Comparison of ENCODE assay signal across 11 cellular contexts in the genomic region with DNA sequence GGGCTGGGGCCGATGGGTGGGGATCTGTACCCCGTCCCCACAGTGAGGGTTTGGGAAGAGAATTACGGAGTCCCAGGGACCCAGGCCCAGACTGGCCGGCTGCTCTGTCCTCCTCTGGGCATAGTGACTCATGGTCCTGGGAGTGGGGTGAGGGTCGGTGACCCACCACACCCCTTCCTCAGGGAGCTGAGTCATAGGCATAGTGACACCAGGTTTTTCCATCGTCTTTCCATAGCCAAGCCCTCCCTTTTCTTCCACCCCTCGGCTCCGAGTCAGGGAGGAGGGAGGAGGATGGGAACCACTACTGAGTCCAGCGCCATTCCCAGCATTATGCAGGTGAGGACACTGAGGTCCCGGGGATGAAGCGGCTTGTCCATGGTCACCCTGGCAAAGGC. TPM values are rescaled to one million over a fixed set of nuclear protein-coding genes. Genes with fewer than 3 reads are reported as not detected.
DNase-seq lines count a peak whose midpoint lies in the region; ATAC-seq, FAIRE-seq and TF ChIP-seq lines count a peak whose summit lies in the region.
"Had no signal": no experiment of that assay in that cellular context is flagged by ENCODE, and none has a peak within 500 bp of the region (broad histone marks: within the 10 kb centered on the region; RNA-seq: fewer than 3 reads in every experiment).

No MANE protein-coding gene starts in this region.

- no peak overlapping the region for H3K23ac ChIP-seq in IMR-90 (ENCODE audit: low read depth, low read length)
- H3K23ac ChIP-seq in H1 (ENCODE audit: insufficient read length): no peak overlapping the region

- H3K14ac ChIP-seq in IMR-90 (replicated peaks; ENCODE audit: low read depth, low read length) (peak overlapping the region; percentile 39; the same call in 1 of the 2 replicates), H1 (ENCODE audit: insufficient read length) (no peak overlapping the region)

- TF ChIP-seq EP300 in H1 (IDR thresholded peaks at IDR 0.05; ENCODE audit: borderline replicate concordance in 1 of 2, low read depth in 2 of 2, low read length in 2 of 2) (no peak), tibial nerve (IDR thresholded peaks at IDR 0.05) (peak; percentile 54 to 82)

- H2BK15ac ChIP-seq in IMR-90 (ENCODE audit: low read depth, low read length) (no peak overlapping the region), H1 (ENCODE audit: low read length) (no peak overlapping the region)

- H2AK5ac ChIP-seq in IMR-90 (ENCODE audit: low read depth, low read length): peak overlapping the region; percentile 70
- H2AK5ac ChIP-seq in H1 (ENCODE audit: low read depth, low read length): no peak overlapping the region

- no peaks in the 10 kb centered on the region for H3K79me2 ChIP-seq in H1 (ENCODE audit: control insufficient read depth in 1 of 2, insufficient read depth in 2 of 2, low read length in 2 of 2)

- H2AFZ ChIP-seq in IMR-90 (replicated peaks; ENCODE audit: low read length, poor library complexity): peak overlapping the region; percentile 59
- H2AFZ ChIP-seq in H1 (ENCODE audit: low read length): no peak overlapping the region

- intact Hi-C loops in IMR-90 (cut with micrococcal nuclease): loop anchor here (10.0 kb wide), 1 partner anchor 108 kb away; the partner anchor contains the start of genes PPT2 and PRRT1

- no peak for TF ChIP-seq POLR2A in IMR-90 (IDR thresholded peaks at IDR 0.05; ENCODE audit: low read depth, low read length)
- TF ChIP-seq POLR2A in H1 (IDR thresholded peaks at IDR 0.05; ENCODE audit: control extremely low read depth in 1 of 2, low read depth in 2 of 2, low read length in 2 of 2): no peak
- no peak for TF ChIP-seq POLR2A in tibial nerve (IDR thresholded peaks at IDR 0.05)

- no peak overlapping the region for H3K4me3 ChIP-seq in IMR-90 (ENCODE audit: insufficient read depth, low read depth, low read length)
- H3K4me3 ChIP-seq in H1 (ENCODE audit: extremely low read depth in 1 of 4, insufficient read depth in 2 of 4, low read depth in 3 of 4, low read length in 4 of 4): no peak overlapping the region
- H3K4me3 ChIP-seq in lung: no peak overlapping the region
- no peak overlapping the region for H3K4me3 ChIP-seq in tibial nerve

- peaks cover 7% of the 10 kb centered on the region; the same call in 1 of the 2 replicates for H3K9me1 ChIP-seq in IMR-90 (ENCODE audit: insufficient read depth, low read length)

- TF ChIP-seq RAD21 in IMR-90 (IDR thresholded peaks at IDR 0.05; ENCODE audit: low read length) (no peak), H1 (IDR thresholded peaks at IDR 0.05 in 1 of 2, conservative IDR thresholded peaks at IDR 0.05 in 1 of 2; ENCODE audit: low read depth in 2 of 2, low read length in 2 of 2) (no peak)

- H3K18ac ChIP-seq in IMR-90 (ENCODE audit: low read depth, low read length) (no peak overlapping the region), H1 (ENCODE audit: extremely low read depth, low read length) (no peak overlapping the region)

- peaks cover 1% of the 10 kb centered on the region; the same call in 1 of the 2 replicates for H3K23me2 ChIP-seq in H1 (ENCODE audit: low read depth, low read length)

- DNase-seq in IMR-90 (peak; percentile 24), H1 (ENCODE audit: low read depth in 1 of 2, low spot score in 2 of 2) (no peak), lung (ENCODE audit: low spot score) (no peak), tibial nerve (ENCODE audit: low spot score in 2 of 2) (peak; percentile 68 to 80), NCI-H748 (lab: John Stamatoyannopoulos, UW; ENCODE audit: unreplicated experiment) (no peak)
- no peak for DNase-seq in stimulated activated CD4-positive, alpha-beta T cell treated with anti-CD3 and anti-CD28 coated beads, Interleukin-12 subunit alpha, Interleukin-12 subunit beta, amount 100 ng/mL, for 4 hours
- no peak for DNase-seq in activated naive CD4-positive, alpha-beta T cell (lab: John Stamatoyannopoulos, UW)
- DNase-seq: activated CD4-positive, CD25-positive, alpha-beta regulatory T cell treated with anti-CD3 and anti-CD28 coated beads, Interleukin-2, amount 50 U/mL, for 72 hours; activated naive CD8-positive, alpha-beta T cell treated with anti-CD3 and anti-CD28 coated beads, Interleukin-2, amount 50 U/mL, for 24 hours had no signal

- peak; percentile 25 for ATAC-seq in IMR-90 (ENCODE audit: low read depth)
- ATAC-seq in lung (ENCODE audit: insufficient read depth, low FRiP score): peak; percentile 12
- ATAC-seq in GM21723 (IDR thresholded peaks at IDR 0.05; ENCODE audit: unreplicated experiment): no peak
- ATAC-seq: activated naive CD8-positive, alpha-beta T cell treated with anti-CD3 and anti-CD28 coated beads, Interleukin-2, amount 50 U/mL, for 24 hours had no signal

- H3K27ac ChIP-seq in IMR-90 (ENCODE audit: insufficient read depth, low read length) (no peak overlapping the region), H1 (ENCODE audit: low read depth, low read length) (no peak overlapping the region), lung (ENCODE audit: low read depth in 1 of 2, low read length in 1 of 2) (peak overlapping the region; percentile 30 to 58), tibial nerve (peak overlapping the region; percentile 75 to 91 (median 82))

- H3K9ac ChIP-seq in IMR-90 (ENCODE audit: low read depth, low read length) (no peak overlapping the region), H1 (replicated peaks in 1 of 4; ENCODE audit: extremely low read depth in 1 of 4, low read depth in 3 of 4, low read length in 3 of 4) (no peak overlapping the region)

- H2BK20ac ChIP-seq in IMR-90 (ENCODE audit: low read depth, low read length) (peak overlapping the region; percentile 69; the same call in 1 of the 2 replicates), H1 (ENCODE audit: low read length) (no peak overlapping the region)

- FAIRE-seq in H1 (lab: Jason Lieb, UNC): no peak

- H4K20me1 ChIP-seq in IMR-90 (ENCODE audit: insufficient read depth, low read length) (no peaks in the 10 kb centered on the region), H1 (replicated peaks in 1 of 2; ENCODE audit: control insufficient read depth in 1 of 2, insufficient read depth in 2 of 2, low read length in 2 of 2) (no peaks in the 10 kb centered on the region)

- H2BK12ac ChIP-seq in H1 (ENCODE audit: low read depth, low read length): peak overlapping the region; percentile 63; the same call in 1 of the 2 replicates

- no peak overlapping the region for H2BK5ac ChIP-seq in IMR-90 (ENCODE audit: low read depth, low read length, poor library complexity, severe bottlenecking)
- H2BK5ac ChIP-seq in H1 (ENCODE audit: low read depth, low read length): no peak overlapping the region; the same call in 1 of the 2 replicates

- no peaks in the 10 kb centered on the region for H3K79me1 ChIP-seq in IMR-90 (ENCODE audit: low read depth in 1 of 2, low read length in 2 of 2)
- no peaks in the 10 kb centered on the region for H3K79me1 ChIP-seq in H1 (ENCODE audit: low read depth, low read length)

- WGBS in IMR-90 (ENCODE audit: extremely low coverage in 2 of 2, insufficient read length in 1 of 2), 2 experiments: no CpG with 5 or more reads among the region's 11 CpGs
- 94% methylated on average over 6 of the region's 11 CpGs; no CpG with 5 or more reads in 1 of the 2 experiments for WGBS in H1 (ENCODE audit: extremely low coverage in 1 of 2, insufficient coverage in 1 of 2, insufficient read length in 1 of 2, insufficient replicate concordance in 2 of 2, low coverage in 1 of 2, low lambda C conversion rate in 2 of 2, missing lambda C conversion rate in 1 of 2), 2 experiments
- 65 to 85% methylated on average over 11 of the region's 11 CpGs for WGBS in lung, 2 donors
- 34 to 44% methylated on average over 11 of the region's 11 CpGs for WGBS in tibial nerve, 2 donors

- H2AK9ac ChIP-seq in IMR-90 (replicated peaks; ENCODE audit: low read depth, low read length, poor library complexity): peak overlapping the region; percentile 69

- H3K4ac ChIP-seq in IMR-90 (ENCODE audit: low read depth, low read length): peak overlapping the region; percentile 32; the same call in 1 of the 2 replicates
- no peak overlapping the region for H3K4ac ChIP-seq in H1 (replicated peaks; ENCODE audit: insufficient read length, low read depth, low read length)

- H3K27me3 ChIP-seq in IMR-90 (ENCODE audit: control insufficient read depth, insufficient read depth, low read length) (peaks cover 16% of the 10 kb centered on the region), H1 (replicated peaks in 1 of 4; ENCODE audit: control insufficient read depth in 3 of 4, extremely low read depth in 1 of 4, insufficient read depth in 3 of 4, low read length in 3 of 4) (no peaks in the 10 kb centered on the region), lung (ENCODE audit: control insufficient read depth, insufficient read depth) (no peaks in the 10 kb centered on the region), tibial nerve (no peaks in the 10 kb centered on the region)

- H3K56ac ChIP-seq in IMR-90 (ENCODE audit: extremely low read depth, insufficient read depth, low read length): no peak overlapping the region
- H3K56ac ChIP-seq in H1 (replicated peaks; ENCODE audit: insufficient read length, low read depth, low read length): no peak overlapping the region

- peak overlapping the region; percentile 2; the same call in 1 of the 2 replicates for H4K91ac ChIP-seq in IMR-90 (ENCODE audit: insufficient read depth, low read depth, low read length)
- no peak overlapping the region for H4K91ac ChIP-seq in H1 (replicated peaks; ENCODE audit: insufficient read length, low read length)

- H2BK120ac ChIP-seq in IMR-90 (ENCODE audit: low read depth, low read length): 0 out of 2 replicates have a peak overlapping the region, but pooled peaks have one; percentile 3
- H2BK120ac ChIP-seq in H1 (replicated peaks; ENCODE audit: low read depth, low read length): no peak overlapping the region

- POLR2A ChIA-PET in IMR-90 (lab: Charles Lee; ENCODE audit: unreplicated experiment): no interaction called here
- POLR2A ChIA-PET in H1 (lab: Charles Lee; ENCODE audit: partially characterized antibody): interaction anchor here (0.6 to 3.1 kb wide), 7 partner anchors 11 to 122 kb away, joined by 3 to 14 read pairs (median 4); partner anchors contain the start of gene DXO

- H3K9me3 ChIP-seq in IMR-90 (ENCODE audit: control insufficient read depth, insufficient read depth, low read length) (no peaks in the 10 kb centered on the region), H1 (ENCODE audit: insufficient read depth in 2 of 2, low read depth in 1 of 2, low read length in 1 of 2) (no peaks in the 10 kb centered on the region), lung (ENCODE audit: control insufficient read depth in 2 of 2, insufficient read depth in 1 of 2, low read length in 1 of 2) (no peaks in the 10 kb centered on the region), tibial nerve (no peaks in the 10 kb centered on the region)

- H4K8ac ChIP-seq in IMR-90 (ENCODE audit: low read depth in 2 of 2, low read length in 2 of 2) (no peak overlapping the region), H1 (ENCODE audit: extremely low read depth, insufficient read depth, low read length) (no peak overlapping the region)

- no peak overlapping the region for H3K4me2 ChIP-seq in IMR-90 (ENCODE audit: low read depth, low read length)
- H3K4me2 ChIP-seq in H1 (ENCODE audit: insufficient read depth in 1 of 2, low read depth in 2 of 2, low read length in 2 of 2): no peak overlapping the region

- dilution Hi-C loops in IMR-90 (cut with HindIII; ENCODE audit: low sequenced_read_pairs, unreplicated experiment): no loop called here

- H3K4me1 ChIP-seq in IMR-90 (ENCODE audit: control insufficient read depth, insufficient read depth, low read length) (peaks cover 16% of the 10 kb centered on the region; the same call in 1 of the 2 replicates), H1 (replicated peaks in 1 of 4; ENCODE audit: control insufficient read depth in 3 of 4, insufficient read depth in 4 of 4, low read length in 3 of 4) (peaks cover 0 to 7% (median 4%) of the 10 kb centered on the region in 4 experiments; a peak in 4 of 7 replicates), lung (ENCODE audit: control insufficient read depth in 2 of 2, insufficient read depth in 2 of 2, low read length in 2 of 2) (no peaks in the 10 kb centered on the region), tibial nerve (peaks cover 0 to 43% (median 27%) of the 10 kb centered on the region in 4 donors)

- TF ChIP-seq CTCF in IMR-90 (conservative IDR thresholded peaks at IDR 0.05; ENCODE audit: low read depth, low read length): no peak
- TF ChIP-seq CTCF in H1 (IDR thresholded peaks at IDR 0.05; ENCODE audit: control extremely low read depth in 1 of 3, insufficient read depth in 1 of 3, low read depth in 1 of 3, low read length in 3 of 3): no peak
- TF ChIP-seq CTCF in lung (IDR thresholded peaks at IDR 0.05; ENCODE audit: control extremely low read depth, extremely low read depth): no peak
- peak in 1 of 5 experiments; percentile 4 for TF ChIP-seq CTCF in tibial nerve (IDR thresholded peaks at IDR 0.05)

- no TSS peak for BruUV-seq in IMR-90 (replicated peaks; lab: Mats Ljungman, UMichigan)

- in situ Hi-C loops in IMR-90 (cut with MboI; ENCODE audit: low sequenced_read_pairs): no loop called here

- CTCF ChIA-PET in IMR-90 (lab: Yijun Ruan, JAX): interaction anchor here (1.5 kb wide), 1 partner anchor 36 kb away, joined by 3 read pairs; no protein-coding TSS in a partner anchor
- CTCF ChIA-PET in H1 (lab: Charles Lee; ENCODE audit: partially characterized antibody): interaction anchor here (0.5 to 4.9 kb wide), 19 partner anchors 8 to 1510 kb away, joined by 3 to 38 read pairs (median 7); partner anchors contain the start of genes CFB, CYP21A2 and DXO

- H4K5ac ChIP-seq in IMR-90 (ENCODE audit: low read depth, low read length): no peak overlapping the region
- no peak overlapping the region for H4K5ac ChIP-seq in H1 (ENCODE audit: insufficient read length, low read depth, low read length)

- no peaks in the 10 kb centered on the region for H3K36me3 ChIP-seq in IMR-90 (ENCODE audit: control insufficient read depth, insufficient read depth, low read length)
- no peaks in the 10 kb centered on the region for H3K36me3 ChIP-seq in H1 (ENCODE audit: control insufficient read depth in 2 of 4, insufficient read depth in 4 of 4, low read length in 3 of 4)
- H3K36me3 ChIP-seq in lung (ENCODE audit: control insufficient read depth in 2 of 2, insufficient read depth in 2 of 2, low read length in 2 of 2): peaks cover 0 to 9% of the 10 kb centered on the region in 2 donors
- H3K36me3 ChIP-seq in tibial nerve: peaks cover 0 to 3% (median 0%) of the 10 kb centered on the region in 3 donors

RNA-seq across cellular contexts. Expression of gene CYP21A2, which starts 8.9 kb away (rescaled TPM):
- total RNA-seq in IMR-90 (2012; rRNA removed) (not detected in 2 replicates), lung (1 to 10 TPM in 1 of 2 donors, under 1 TPM in 1; 0.43 to 1.5 TPM), tibial nerve (10 to 100 TPM in 1 of 4 donors, 1 to 10 TPM in 3; 1.0 to 15.3 (median 3.9) TPM)
- polyA plus RNA-seq in IMR-90 (2012; rRNA removed) (0.03 and 0.10 TPM in 2 replicates), H1 (2011; rRNA removed) (0.14 and 0.23 TPM in 2 replicates), lung (1 to 10 TPM in 1 of 2 donors, under 1 TPM in 1; 0.48 to 1.9 TPM)
- polyA plus RNA-seq in IMR-90 (2012; cell fraction: cytosol; rRNA removed): 0.05 and 0.09 TPM in 2 replicates
- polyA plus RNA-seq in IMR-90 (2012; cell fraction: nucleus; rRNA removed; ENCODE audit: low replicate concordance): 0.68 and 1.3 TPM in 2 replicates
- 0.22 and 0.40 TPM in 2 replicates for total RNA-seq in H1 (2021; fragmentation: NEBNext Ultra II Directional; extraction: Animal tissue kit (Norgen Biotek cat#: 25700))
- polyA plus RNA-seq in H1 (2011; cell fraction: cytosol; rRNA removed): 0.21 TPM
- 0.71 TPM for polyA plus RNA-seq in H1 (2011; cell fraction: nucleus; rRNA removed)
- polyA plus RNA-seq in H1 (2012, experiment 1 of 2): 0.32 to 0.62 TPM (median 0.36 TPM) in 3 of 4 replicates, not detected in the other
- polyA plus RNA-seq in H1 (2012, experiment 2 of 2): 0.30 TPM
- 0.14 TPM for polyA plus RNA-seq in H1 (2013, experiment 1 of 2)
- polyA plus RNA-seq in H1 (2013, experiment 2 of 2): 0.11 TPM
- 0.16 TPM in 1 of 2 replicates, not detected in the other for polyA minus RNA-seq in H1 (2011; rRNA and poly(A)+ RNA removed)
- polyA minus RNA-seq in H1 (2011; cell fraction: cytosol; rRNA and poly(A)+ RNA removed): not detected
- polyA minus RNA-seq in H1 (2011; cell fraction: nucleus; rRNA and poly(A)+ RNA removed): 0.90 TPM
- polyA plus RNA-seq: IgD-negative memory B cell had no signal

RNA-seq across cellular contexts. Expression of gene C4B, which starts 32.5 kb away (rescaled TPM):
- total RNA-seq in IMR-90 (2012; rRNA removed): 0.54 and 0.56 TPM in 2 replicates
- 4.2 and 4.4 TPM in 2 replicates for polyA plus RNA-seq in IMR-90 (2012; rRNA removed)
- 2.5 and 4.2 TPM in 2 replicates for polyA plus RNA-seq in IMR-90 (2012; cell fraction: cytosol; rRNA removed)
- polyA plus RNA-seq in IMR-90 (2012; cell fraction: nucleus; rRNA removed; ENCODE audit: low replicate concordance): 16.3 and 64.7 TPM in 2 replicates
- 1.5 and 3.5 TPM in 2 replicates for total RNA-seq in H1 (2021; fragmentation: NEBNext Ultra II Directional; extraction: Animal tissue kit (Norgen Biotek cat#: 25700))
- polyA plus RNA-seq in H1 (2011; rRNA removed): 0.74 and 1.7 TPM in 2 replicates
- 1.7 TPM for polyA plus RNA-seq in H1 (2011; cell fraction: cytosol; rRNA removed)
- 12.7 TPM for polyA plus RNA-seq in H1 (2011; cell fraction: nucleus; rRNA removed)
- polyA plus RNA-seq in H1 (2012, experiment 1 of 2): 1.9 to 2.6 TPM (median 2.0 TPM) in 4 replicates
- 0.77 TPM for polyA plus RNA-seq in H1 (2012, experiment 2 of 2)
- 0.45 TPM for polyA plus RNA-seq in H1 (2013, experiment 1 of 2)
- polyA plus RNA-seq in H1 (2013, experiment 2 of 2): 0.57 TPM
- polyA minus RNA-seq in H1 (2011; rRNA and poly(A)+ RNA removed): 1.8 and 4.2 TPM in 2 replicates
- polyA minus RNA-seq in H1 (2011; cell fraction: cytosol; rRNA and poly(A)+ RNA removed): 2.4 TPM
- polyA minus RNA-seq in H1 (2011; cell fraction: nucleus; rRNA and poly(A)+ RNA removed): 9.8 TPM
- 100 to 1,000 TPM; 168 to 170 TPM for total RNA-seq in lung
- polyA plus RNA-seq in lung: 100 to 1,000 TPM in 1 of 2 donors, 10 to 100 TPM in 1; 58.2 to 296 TPM
- total RNA-seq in tibial nerve: 100 to 1,000 TPM; 266 to 420 (median 299) TPM
- polyA plus RNA-seq: IgD-negative memory B cell had no signal

Comparison
In these comparisons a context has a peak if more than half of its experiments do, and no peak if none do; other contexts are left out.
1. DNase-seq: peak in IMR-90 (single experiment) and tibial nerve (2 of 2); none in H1 (0 of 2), lung (single experiment), stimulated activated CD4-positive, alpha-beta T cell treated with anti-CD3 and anti-CD28 coated beads, Interleukin-12 subunit alpha, Interleukin-12 subunit beta, amount 100 ng/mL, for 4 hours (single experiment), NCI-H748 (single experiment) and activated naive CD4-positive, alpha-beta T cell (0 of 4).
2. H3K27ac ChIP-seq: peak in lung (2 of 2) and tibial nerve (4 of 4); none in IMR-90 (single experiment) and H1 (single experiment).
3. RNA of gene C4B, which starts 32.5 kb away (total RNA-seq): 266 to 420 TPM in tibial nerve and 168 to 170 TPM in lung; 1.5 to 3.5 TPM in H1 and 0.54 to 0.56 TPM in IMR-90; every median in the first group is over 10 times any median in the second.